Comparison of ENCODE assay signal across 29 cellular contexts in the genomic region with DNA sequence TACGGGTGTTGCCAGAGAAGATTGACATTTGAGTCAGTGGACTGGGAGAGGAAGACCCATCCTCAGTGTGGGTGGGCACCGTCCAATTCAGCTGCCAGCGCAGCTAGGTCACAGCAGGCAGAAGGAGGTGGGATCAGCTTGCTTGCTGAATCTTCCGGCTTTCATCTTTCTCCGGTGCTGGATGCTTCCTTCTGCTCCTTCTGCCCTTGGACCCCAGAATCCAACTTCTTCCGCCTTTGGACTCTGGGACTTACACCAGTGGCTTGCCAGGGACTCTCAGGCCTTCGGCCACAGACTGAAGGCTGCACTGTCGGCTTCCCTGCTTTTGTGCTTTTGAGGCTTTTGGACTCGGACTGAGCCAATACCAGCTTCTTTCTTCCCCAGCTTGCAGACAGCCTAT.
"Had no signal": no experiment of that assay in that cellular context is flagged by ENCODE, and none has a peak within 500 bp of the region (broad histone marks: within the 10 kb centered on the region; RNA-seq: fewer than 3 reads in every experiment).

No MANE protein-coding gene starts in this region.

- H3K27ac ChIP-seq: brain microvascular endothelial cell, coronary artery, dorsolateral prefrontal cortex, esophagus squamous epithelium, gastroesophageal sphincter, heart right ventricle had no signal

- H3K4me1 Mint-ChIP-seq: activated CD4-positive, alpha-beta T cell treated with anti-CD3 and anti-CD28 coated beads for 36 hours; activated CD4-positive, alpha-beta T cell treated with anti-CD3 and anti-CD28 coated beads, Interleukin-2, amount 10 ng/mL, durations not matched to agents 7 days and 5 days; activated CD8-positive, alpha-beta memory T cell treated with anti-CD3 and anti-CD28 coated beads, Interleukin-2, amount 10 ng/mL, durations not matched to agents 7 days and 5 days; central memory CD8-positive, alpha-beta T cell had no signal

- H3K4me3 ChIP-seq: coronary artery, dorsolateral prefrontal cortex, esophagus squamous epithelium, gastroesophageal sphincter, heart right ventricle had no signal

- H3K9me3 Mint-ChIP-seq: activated CD4-positive, alpha-beta T cell treated with anti-CD3 and anti-CD28 coated beads, Interleukin-2, amount 10 ng/mL, durations not matched to agents 7 days and 5 days; activated CD8-positive, alpha-beta T cell treated with anti-CD3 and anti-CD28 coated beads for 36 hours; activated T-cell treated with anti-CD3 and anti-CD28 coated beads, Interleukin-2, amount 50 U/mL, for 24 hours; activated T-cell treated with anti-CD3 and anti-CD28 coated beads, Interleukin-2, amount 50 U/mL, for 72 hours; central memory CD8-positive, alpha-beta T cell; dendritic cell treated with granulocyte-macrophage colony-stimulating factor and Interleukin-4, amounts not matched to agents 40 ng/mL and 50 ng/mL, for 4 days; effector memory CD8-positive, alpha-beta T cell had no signal

- H3K36me3 Mint-ChIP-seq: activated CD8-positive, alpha-beta memory T cell treated with anti-CD3 and anti-CD28 coated beads, Interleukin-2, amount 10 ng/mL, durations not matched to agents 7 days and 5 days; activated naive CD8-positive, alpha-beta T cell had no signal

- H3K27me3 ChIP-seq: brain microvascular endothelial cell had no signal

- DNase-seq: activated CD4-positive, alpha-beta T cell treated with anti-CD3 and anti-CD28 coated beads for 36 hours; activated CD4-positive, alpha-beta T cell treated with anti-CD3 and anti-CD28 coated beads, Interleukin-2, amount 10 ng/mL, durations not matched to agents 7 days and 5 days; activated CD4-positive, alpha-beta T cell treated with anti-CD3 and anti-CD28 coated beads, Interleukin-2, amount 50 U/mL, for 48 hours; activated CD4-positive, CD25-positive, alpha-beta regulatory T cell; activated CD4-positive, CD25-positive, alpha-beta regulatory T cell treated with anti-CD3 and anti-CD28 coated beads, Interleukin-2, amount 50 U/mL, for 72 hours; activated CD8-positive, alpha-beta memory T cell treated with anti-CD3 and anti-CD28 coated beads, Interleukin-2, amount 10 ng/mL, durations not matched to agents 7 days and 5 days; activated CD8-positive, alpha-beta T cell treated with anti-CD3 and anti-CD28 coated beads for 36 hours; activated gamma-delta T cell treated with Interleukin-2 at 50 U/mL for 16 hours; activated naive CD4-positive, alpha-beta T cell treated with anti-CD3 and anti-CD28 coated beads, Interleukin-2, amount 50 U/mL, for 16 hours; activated naive CD4-positive, alpha-beta T cell treated with Interleukin-2 at 50 U/mL for 16 hours; activated T-cell treated with anti-CD3 and anti-CD28 coated beads for 4 hours; activated T-cell treated with anti-CD3 and anti-CD28 coated beads, Interleukin-2, amount 50 U/mL, for 24 hours; activated T-cell treated with anti-CD3 and anti-CD28 coated beads, Interleukin-2, amount 50 U/mL, for 72 hours; amniotic stem cell; anterior cingulate cortex; brain microvascular endothelial cell; dorsolateral prefrontal cortex; effector CD4-positive, alpha-beta T cell; effector memory CD8-positive, alpha-beta T cell; erythroblast; esophagus squamous epithelium; foreskin melanocyte; heart right ventricle; T-helper 2 cell had no signal

- ATAC-seq: activated CD4-positive, alpha-beta T cell treated with anti-CD3 and anti-CD28 coated beads for 36 hours; activated CD8-positive, alpha-beta memory T cell treated with anti-CD3 and anti-CD28 coated beads, Interleukin-2, amount 10 ng/mL, durations not matched to agents 7 days and 5 days; activated CD8-positive, alpha-beta T cell treated with anti-CD3 and anti-CD28 coated beads for 36 hours; activated T-cell treated with anti-CD3 and anti-CD28 coated beads, Interleukin-2, amount 50 U/mL, for 72 hours; effector memory CD8-positive, alpha-beta T cell; gastroesophageal sphincter; heart right ventricle had no signal

- H3K36me3 ChIP-seq: brain microvascular endothelial cell, esophagus squamous epithelium, gastroesophageal sphincter, heart right ventricle had no signal

- H3K4me1 ChIP-seq: gastroesophageal sphincter, heart right ventricle had no signal

- H3K9me3 ChIP-seq: esophagus squamous epithelium had no signal

- H3K4me3 Mint-ChIP-seq: activated CD4-positive, alpha-beta T cell treated with anti-CD3 and anti-CD28 coated beads for 36 hours; activated CD4-positive, alpha-beta T cell treated with anti-CD3 and anti-CD28 coated beads, Interleukin-2, amount 10 ng/mL, durations not matched to agents 7 days and 5 days; activated CD8-positive, alpha-beta memory T cell treated with anti-CD3 and anti-CD28 coated beads, Interleukin-2, amount 10 ng/mL, durations not matched to agents 7 days and 5 days; activated CD8-positive, alpha-beta T cell treated with anti-CD3 and anti-CD28 coated beads for 36 hours; activated naive CD8-positive, alpha-beta T cell; activated T-cell treated with anti-CD3 and anti-CD28 coated beads, Interleukin-2, amount 50 U/mL, for 24 hours; activated T-cell treated with anti-CD3 and anti-CD28 coated beads, Interleukin-2, amount 50 U/mL, for 72 hours; central memory CD8-positive, alpha-beta T cell; dendritic cell treated with granulocyte-macrophage colony-stimulating factor and Interleukin-4, amounts not matched to agents 40 ng/mL and 50 ng/mL, for 4 days; effector memory CD8-positive, alpha-beta T cell had no signal

- H3K27ac Mint-ChIP-seq: activated CD4-positive, alpha-beta T cell treated with anti-CD3 and anti-CD28 coated beads for 36 hours; activated CD4-positive, alpha-beta T cell treated with anti-CD3 and anti-CD28 coated beads, Interleukin-2, amount 10 ng/mL, durations not matched to agents 7 days and 5 days; activated CD8-positive, alpha-beta memory T cell treated with anti-CD3 and anti-CD28 coated beads, Interleukin-2, amount 10 ng/mL, durations not matched to agents 7 days and 5 days; activated CD8-positive, alpha-beta T cell treated with anti-CD3 and anti-CD28 coated beads for 36 hours; activated naive CD8-positive, alpha-beta T cell; activated T-cell treated with anti-CD3 and anti-CD28 coated beads, Interleukin-2, amount 50 U/mL, for 24 hours; activated T-cell treated with anti-CD3 and anti-CD28 coated beads, Interleukin-2, amount 50 U/mL, for 72 hours; dendritic cell treated with granulocyte-macrophage colony-stimulating factor and Interleukin-4, amounts not matched to agents 40 ng/mL and 50 ng/mL, for 4 days; effector memory CD8-positive, alpha-beta T cell had no signal
